ENCODE assay signal across 9 cellular contexts in genomic region chr2:231563378-231563961, GRCh38. TPM values are rescaled to one million over a fixed set of nuclear protein-coding genes. Genes with fewer than 3 reads are reported as not detected.
DNase-seq lines count a peak whose midpoint lies in the region; ATAC-seq, FAIRE-seq and TF ChIP-seq lines count a peak whose summit lies in the region.
"Had no signal": no experiment of that assay in that cellular context is flagged by ENCODE, and none has a peak within 500 bp of the region (broad histone marks: within the 10 kb centered on the region; RNA-seq: fewer than 3 reads in every experiment).

No MANE protein-coding gene starts in this region.

- H4K20me1 ChIP-seq in HCT116 (ENCODE audit: insufficient read depth) (no peaks in the 10 kb centered on the region), OCI-LY1 (ENCODE audit: insufficient read depth, low read length) (no peaks in the 10 kb centered on the region), K562 (replicated peaks; ENCODE audit: control insufficient read depth, insufficient read depth, low read length) (no peaks in the 10 kb centered on the region)

- H3K4me2 ChIP-seq in HCT116 (ENCODE audit: low read length) = no peak overlapping the region
- H3K4me2 ChIP-seq in OCI-LY1 (ENCODE audit: low read length) = no peak overlapping the region
- no peak overlapping the region for H3K4me2 ChIP-seq in K562 (ENCODE audit: insufficient read depth, low read length)

- H3K9me2 ChIP-seq in HCT116 (ENCODE audit: insufficient read depth) = no peaks in the 10 kb centered on the region
- H3K9me2 ChIP-seq in OCI-LY1 (ENCODE audit: low read depth, low read length) = no peaks in the 10 kb centered on the region

- no peaks in the 10 kb centered on the region for H3F3A ChIP-seq in OCI-LY1 (ENCODE audit: insufficient read depth, low read length)

- H2AFZ ChIP-seq in HCT116 (ENCODE audit: low read depth, low read length, poor library complexity, severe bottlenecking) = no peak overlapping the region
- H2AFZ ChIP-seq in OCI-LY1 (ENCODE audit: low read length) = no peak overlapping the region
- H2AFZ ChIP-seq in K562 (ENCODE audit: low read depth, low read length) = no peak overlapping the region

- peak; percentile 65 to 77 (median 67) for TF ChIP-seq CTCF in HCT116 (IDR thresholded peaks at IDR 0.05 in 2 of 3, conservative IDR thresholded peaks at IDR 0.05 in 1 of 3; ENCODE audit: borderline replicate concordance in 1 of 3, insufficient read depth in 1 of 3, low read depth in 2 of 3, low read length in 2 of 3)
- TF ChIP-seq CTCF in OCI-LY1 (IDR thresholded peaks at IDR 0.05; ENCODE audit: low read length) = peak; percentile 44
- peak; percentile 56 to 78 (median 75) for TF ChIP-seq CTCF in K562 (IDR thresholded peaks at IDR 0.05 in 2 of 3, conservative IDR thresholded peaks at IDR 0.05 in 1 of 3; ENCODE audit: insufficient read depth in 2 of 3, low read depth in 1 of 3, low read length in 3 of 3)

- 0% methylated on average over 1 of the region's 3 CpGs for WGBS in K562 (ENCODE audit: insufficient coverage, low coverage, missing lambda C conversion rate)
- no CpG with 5 or more reads among the region's 3 CpGs for WGBS in iPS DF 6.9 (ENCODE audit: insufficient coverage, insufficient read length)

- POLR2A ChIA-PET in HCT116 (lab: Charles Lee) = interaction anchor here (0.6 kb wide), 1 partner anchor 11 kb away, joined by 3 read pairs; no protein-coding TSS in a partner anchor
- POLR2A ChIA-PET in K562 (lab: Yijun Ruan, JAX) = interaction anchor here (1.5 kb wide), 1 partner anchor 35 kb away, joined by 4 read pairs; no protein-coding TSS in a partner anchor

- DNase-seq in DMS153 (lab: John Stamatoyannopoulos, UW) = peak; percentile 27
- DNase-seq in HCT116 (ENCODE audit: low read depth, low spot score) = peak; percentile 65
- peak; percentile 78 to 81 (median 80) for DNase-seq in K562 (ENCODE audit: extremely low read depth in 1 of 4, low spot score in 3 of 4)
- peak; percentile 71 for DNase-seq in iPS DF 6.9 (ENCODE audit: low read depth, low spot score)
- DNase-seq in stimulated activated CD4-positive, alpha-beta T cell treated with anti-CD3 and anti-CD28 coated beads, Interleukin-4, amount 100 ng/mL, for 1 hour = peak; percentile 36
- no peak for DNase-seq in immature natural killer cell
- no peak for DNase-seq in activated CD8-positive, alpha-beta memory T cell treated with anti-CD3 and anti-CD28 coated beads for 24 hours

- H3K4me3 ChIP-seq in HCT116 (replicated peaks in 1 of 2; ENCODE audit: low read depth in 1 of 2, low read length in 2 of 2) (no peak overlapping the region), OCI-LY1 (ENCODE audit: low read depth, low read length, poor library complexity, severe bottlenecking) (no peak overlapping the region), K562 (no peak overlapping the region), iPS DF 6.9 (ENCODE audit: low read length) (no peak overlapping the region)

- TF ChIP-seq POLR2A in HCT116 (IDR thresholded peaks at IDR 0.05; ENCODE audit: borderline replicate concordance, extremely low read depth, insufficient read depth, insufficient read length) (no peak), K562 (conservative IDR thresholded peaks at IDR 0.05) (no peak)

- TF ChIP-seq RAD21 in HCT116 (IDR thresholded peaks at IDR 0.05; ENCODE audit: low read depth) = peak; percentile 83
- TF ChIP-seq RAD21 in K562 (CRISPR knock-in tag; conservative IDR thresholded peaks at IDR 0.05 in 1 of 2, IDR thresholded peaks at IDR 0.05 in 1 of 2) = peak; percentile 19 to 58; a peak in 3 of 4 replicates

- BruUV-seq in HCT116 (replicated peaks; lab: Mats Ljungman, UMichigan) (no TSS peak), K562 (replicated peaks; lab: Mats Ljungman, UMichigan) (no TSS peak)

- no peaks in the 10 kb centered on the region for H3K9me3 ChIP-seq in HCT116 (ENCODE audit: control insufficient read depth in 1 of 2, insufficient read depth in 1 of 2, low read depth in 1 of 2, low read length in 2 of 2)
- H3K9me3 ChIP-seq in OCI-LY1 (ENCODE audit: low read length) = no peaks in the 10 kb centered on the region
- no peaks in the 10 kb centered on the region for H3K9me3 ChIP-seq in K562 (replicated peaks; ENCODE audit: control insufficient read depth, insufficient read depth, low read depth, low read length)
- no peaks in the 10 kb centered on the region; the same call in 1 of the 2 replicates for H3K9me3 ChIP-seq in iPS DF 6.9 (ENCODE audit: control insufficient read depth, insufficient read depth, low read length)

- H3K4me1 Mint-ChIP-seq in immature natural killer cell = peaks cover 2 to 12% of the 10 kb centered on the region in 2 donors

- in situ Hi-C loops in K562 (cut with MboI) = no loop called here

- H3K9me1 ChIP-seq in K562 (ENCODE audit: control insufficient read depth, insufficient read depth, low read length) = no peaks in the 10 kb centered on the region

- no peak overlapping the region for H3K4me3 Mint-ChIP-seq in immature natural killer cell
- H3K4me3 Mint-ChIP-seq: stimulated activated naive CD8-positive, alpha-beta T cell treated with anti-CD3 and anti-CD28 coated beads, Interleukin-15, Interleukin-2, amounts not matched to agents 100 ng/mL and 50 ng/mL, for 24 hours had no signal

- H3K27ac ChIP-seq in HCT116 (ENCODE audit: low read depth, low read length) (no peak overlapping the region), OCI-LY1 (ENCODE audit: low read depth, low read length, poor library complexity, severe bottlenecking) (no peak overlapping the region), K562 (ENCODE audit: extremely low read depth, low read depth, low read length) (no peak overlapping the region), iPS DF 6.9 (ENCODE audit: low read length) (no peak overlapping the region)

- H3K9me3 Mint-ChIP-seq in immature natural killer cell = no peaks in the 10 kb centered on the region
- H3K9me3 Mint-ChIP-seq: stimulated activated naive CD8-positive, alpha-beta T cell treated with anti-CD3 and anti-CD28 coated beads, Interleukin-15, Interleukin-2, amounts not matched to agents 100 ng/mL and 50 ng/mL, for 24 hours had no signal

- H3K9ac ChIP-seq in HCT116 (ENCODE audit: low read length) (no peak overlapping the region), OCI-LY1 (ENCODE audit: low read length) (no peak overlapping the region), K562 (ENCODE audit: insufficient read depth in 1 of 2, low read depth in 2 of 2, low read length in 2 of 2) (no peak overlapping the region)

- CTCF ChIA-PET in HCT116 (lab: Charles Lee) = interaction anchor here (0.6 to 4.5 kb wide), 19 partner anchors 9 to 722 kb away, joined by 3 to 31 read pairs (median 3); no protein-coding TSS in a partner anchor
- CTCF ChIA-PET in K562 (lab: Yijun Ruan, JAX; ENCODE audit: low intra/inter-chr PET ratio) = interaction anchor here (0.6 to 1.7 kb wide), 4 partner anchors 38 to 152 kb away, joined by 3 to 6 read pairs (median 4); no protein-coding TSS in a partner anchor

- ATAC-seq in HCT116 (peak; percentile 99), K562 (peak; percentile 98)

- RAD21 ChIA-PET in HCT116 (lab: Charles Lee; ENCODE audit: low non-redundant PET in 1 of 2, low total read pairs in 2 of 2, uncharacterized antibody in 2 of 2, unreplicated experiment in 2 of 2) = interaction anchor here (0.6 to 1.6 kb wide), 5 partner anchors 38 to 110 kb away, joined by 3 to 8 read pairs (median 5); no protein-coding TSS in a partner anchor

- H3K36me3 Mint-ChIP-seq in immature natural killer cell = no peaks in the 10 kb centered on the region

- TF ChIP-seq EP300 in K562 (IDR thresholded peaks at IDR 0.05; ENCODE audit: low read length) = no peak

- peak overlapping the region in 3 of 6 donors; percentile 4 to 62 (median 26) for H3K27ac Mint-ChIP-seq in immature natural killer cell
- H3K27ac Mint-ChIP-seq: stimulated activated naive CD8-positive, alpha-beta T cell treated with anti-CD3 and anti-CD28 coated beads, Interleukin-15, Interleukin-2, amounts not matched to agents 100 ng/mL and 50 ng/mL, for 24 hours had no signal

- H3K36me3 ChIP-seq in HCT116 (ENCODE audit: control insufficient read depth in 1 of 2, insufficient read depth in 2 of 2, low read length in 2 of 2) (no peaks in the 10 kb centered on the region), OCI-LY1 (ENCODE audit: insufficient read depth, low read length) (no peaks in the 10 kb centered on the region), K562 (ENCODE audit: control insufficient read depth, insufficient read depth, low read length) (no peaks in the 10 kb centered on the region), iPS DF 6.9 (ENCODE audit: control insufficient read depth, insufficient read depth, low read length) (no peaks in the 10 kb centered on the region)

- no peaks in the 10 kb centered on the region for H3K27me3 Mint-ChIP-seq in immature natural killer cell (ENCODE audit: low read depth in 3 of 3)
- H3K27me3 Mint-ChIP-seq: stimulated activated naive CD8-positive, alpha-beta T cell treated with anti-CD3 and anti-CD28 coated beads, Interleukin-15, Interleukin-2, amounts not matched to agents 100 ng/mL and 50 ng/mL, for 24 hours had no signal

- intact Hi-C loops in HCT116 (cut with micrococcal nuclease) (loop anchor here (1.0 to 2.0 kb wide), 3 partner anchors 38 to 151 kb away; no protein-coding TSS in a partner anchor), K562 (cut with micrococcal nuclease) (loop anchor here (1.0 to 2.0 kb wide), 3 partner anchors 38 to 152 kb away; no protein-coding TSS in a partner anchor)

- peak; percentile 75 for FAIRE-seq in K562 (lab: Jason Lieb, UNC)

- no peaks in the 10 kb centered on the region for H3K27me3 ChIP-seq in HCT116 (ENCODE audit: insufficient read depth, low read length)
- peaks cover 5% of the 10 kb centered on the region for H3K27me3 ChIP-seq in OCI-LY1 (ENCODE audit: insufficient read depth, low read length)
- H3K27me3 ChIP-seq in K562 (ENCODE audit: control insufficient read depth in 2 of 2, insufficient read depth in 2 of 2, low read length in 2 of 2) = no peaks in the 10 kb centered on the region; a peak in 1 of 5 replicates
- H3K27me3 ChIP-seq in iPS DF 6.9 (ENCODE audit: control insufficient read depth, insufficient read depth, low read length) = no peaks in the 10 kb centered on the region

- H3K4me1 ChIP-seq in HCT116 (ENCODE audit: control insufficient read depth in 1 of 2, insufficient read depth in 2 of 2, low read length in 2 of 2) (no peaks in the 10 kb centered on the region), OCI-LY1 (ENCODE audit: insufficient read depth, low read length, severe bottlenecking) (no peaks in the 10 kb centered on the region), K562 (replicated peaks in 1 of 2; ENCODE audit: control insufficient read depth in 2 of 2, insufficient read depth in 2 of 2, low read length in 2 of 2) (no peaks in the 10 kb centered on the region; a peak in 1 of 5 replicates), iPS DF 6.9 (ENCODE audit: control insufficient read depth, insufficient read depth, low read length) (peaks cover 2% of the 10 kb centered on the region)

- H3K79me2 ChIP-seq in HCT116 (ENCODE audit: insufficient read depth, low read length) (no peaks in the 10 kb centered on the region), OCI-LY1 (ENCODE audit: insufficient read depth, low read length) (no peaks in the 10 kb centered on the region), K562 (ENCODE audit: control insufficient read depth, insufficient read depth, low read length) (no peaks in the 10 kb centered on the region)

RNA-seq across cellular contexts. Expression of gene TEX44, which starts 29.2 kb away (rescaled TPM):
- total RNA-seq in HCT116 (2021; ENCODE audit: unreplicated experiment) (not detected), K562 (2014; rRNA removed) (not detected in 2 replicates), K562 (2014; rRNA removed; fragmentation: Illumina TruSeq; extraction: Trizol) (not detected in 2 replicates), K562 (2015; rRNA removed; fragmentation: Illumina TruSeq; extraction: Trizol) (not detected in 2 replicates), K562 (2021) (not detected in 2 replicates)
- not detected in 2 replicates for polyA plus RNA-seq in HCT116 (2012)
- not detected in 2 replicates for total RNA-seq in K562 (2011; cell fraction: chromatin; rRNA removed; ENCODE audit: low replicate concordance)
- total RNA-seq in K562 (2011; cell fraction: nucleolus; rRNA removed) = not detected in 2 replicates
- total RNA-seq in K562 (2011; cell fraction: nucleoplasm; rRNA removed) = not detected in 2 replicates
- polyA plus RNA-seq in K562 (2011; rRNA removed) (not detected in 2 replicates), K562 (2014; fragmentation: Illumina TruSeq; extraction: Trizol) (not detected in 2 replicates), K562 (2014; fragmentation: Nextera tagmentation; extraction: Ambion mirVana) (not detected), K562 (2014; rRNA removed) (not detected in 2 replicates), immature natural killer cell (not detected)
- polyA plus RNA-seq in K562 (2011; cell fraction: cytosol; rRNA removed) = not detected in 2 replicates
- polyA plus RNA-seq in K562 (2011; cell fraction: nucleus; rRNA removed) = not detected in 2 replicates
- polyA plus RNA-seq in K562 (2012) = not detected in 2 replicates
- polyA minus RNA-seq in K562 (2011; rRNA and poly(A)+ RNA removed) = not detected in 2 replicates
- not detected in 2 replicates for polyA minus RNA-seq in K562 (2011; cell fraction: cytosol; rRNA and poly(A)+ RNA removed)
- not detected in 2 replicates for polyA minus RNA-seq in K562 (2011; cell fraction: nucleus; rRNA and poly(A)+ RNA removed)

RNA-seq across cellular contexts. Expression of gene NMUR1, which starts 33.2 kb away (rescaled TPM):
- not detected for total RNA-seq in HCT116 (2021; ENCODE audit: unreplicated experiment)
- 0.04 TPM in 1 of 2 replicates, not detected in the other for polyA plus RNA-seq in HCT116 (2012)
- total RNA-seq in K562 (2011; cell fraction: chromatin; rRNA removed; ENCODE audit: low replicate concordance) = 0.35 and 0.83 TPM in 2 replicates
- total RNA-seq in K562 (2011; cell fraction: nucleolus; rRNA removed) = 0.53 and 0.83 TPM in 2 replicates
- total RNA-seq in K562 (2011; cell fraction: nucleoplasm; rRNA removed) = 0.51 and 0.61 TPM in 2 replicates
- total RNA-seq in K562 (2014; rRNA removed) = 0.05 and 0.20 TPM in 2 replicates
- total RNA-seq in K562 (2014; rRNA removed; fragmentation: Illumina TruSeq; extraction: Trizol) = 0.07 and 0.16 TPM in 2 replicates
- total RNA-seq in K562 (2015; rRNA removed; fragmentation: Illumina TruSeq; extraction: Trizol) = 0.08 and 0.18 TPM in 2 replicates
- 0.27 and 0.34 TPM in 2 replicates for total RNA-seq in K562 (2021)
- 0.15 and 0.19 TPM in 2 replicates for polyA plus RNA-seq in K562 (2011; rRNA removed)
- 0.16 and 0.32 TPM in 2 replicates for polyA plus RNA-seq in K562 (2011; cell fraction: cytosol; rRNA removed)
- polyA plus RNA-seq in K562 (2011; cell fraction: nucleus; rRNA removed) = 0.48 and 0.51 TPM in 2 replicates
- polyA plus RNA-seq in K562 (2012) = 0.38 and 0.71 TPM in 2 replicates
- polyA plus RNA-seq in K562 (2014; fragmentation: Illumina TruSeq; extraction: Trizol) = 0.15 and 0.21 TPM in 2 replicates
- polyA plus RNA-seq in K562 (2014; fragmentation: Nextera tagmentation; extraction: Ambion mirVana) = under 1 TPM; 0.01 to 0.06 TPM
- polyA plus RNA-seq in K562 (2014; rRNA removed) = 0.12 and 0.15 TPM in 2 replicates
- polyA minus RNA-seq in K562 (2011; rRNA and poly(A)+ RNA removed) = 0.06 TPM in 1 of 2 replicates, not detected in the other
- not detected in 2 replicates for polyA minus RNA-seq in K562 (2011; cell fraction: cytosol; rRNA and poly(A)+ RNA removed)
- 0.11 and 0.13 TPM in 2 replicates for polyA minus RNA-seq in K562 (2011; cell fraction: nucleus; rRNA and poly(A)+ RNA removed)
- polyA plus RNA-seq in immature natural killer cell = 10 to 100 TPM; 34.6 to 54.4 (median 37.2) TPM

Comparison
In these comparisons a context has a peak if more than half of its experiments do, and no peak if none do; other contexts are left out.
1. DNase-seq: peak in DMS153 (single experiment), HCT116 (single experiment), K562 (4 of 4), iPS DF 6.9 (single experiment) and stimulated activated CD4-positive, alpha-beta T cell treated with anti-CD3 and anti-CD28 coated beads, Interleukin-4, amount 100 ng/mL, for 1 hour (single experiment); none in immature natural killer cell (0 of 3) and activated CD8-positive, alpha-beta memory T cell treated with anti-CD3 and anti-CD28 coated beads for 24 hours (single experiment).
2. Peak in every context shown above with its lines, with median percentiles within 50 percentile points of each other: CTCF ChIP-seq.